In genomic region chr7:100093498-100093897, GRCh38 we compare ENCODE assay signal across 1 cellular context.
TF ChIP-seq lines count a peak whose summit lies in the region.

No MANE protein-coding gene starts in this region.

TF ChIP-seq in IMR-90, 13 proteins besides CTCF, POLR2A, EP300 and RAD21 (continued from another document):
- TF ChIP-seq RFX5 (IDR thresholded peaks at IDR 0.05; ENCODE audit: low read depth, low read length), result no peak
- no peak for TF ChIP-seq MAZ (IDR thresholded peaks at IDR 0.05; ENCODE audit: borderline replicate concordance, low read depth, low read length)
- TF ChIP-seq MAFK (IDR thresholded peaks at IDR 0.05; ENCODE audit: low read depth, low read length), result no peak
- no peak for TF ChIP-seq BHLHE40 (IDR thresholded peaks at IDR 0.05; ENCODE audit: low read depth, low read length)
- TF ChIP-seq ELK1 (IDR thresholded peaks at IDR 0.05; ENCODE audit: borderline replicate concordance, low read depth, low read length), result no peak
- TF ChIP-seq FOS (IDR thresholded peaks at IDR 0.05; ENCODE audit: low read depth, low read length), result no peak
- no peak for TF ChIP-seq SMC3 (IDR thresholded peaks at IDR 0.05; ENCODE audit: low read depth, low read length)
- TF ChIP-seq CEBPB (IDR thresholded peaks at IDR 0.05; ENCODE audit: low read depth, low read length), result no peak
- TF ChIP-seq MXI1 (IDR thresholded peaks at IDR 0.05; ENCODE audit: borderline replicate concordance, low read depth, low read length), result no peak
- TF ChIP-seq NFE2L2 (IDR thresholded peaks at IDR 0.05; ENCODE audit: low read depth, low read length), result no peak
- TF ChIP-seq RCOR1 (IDR thresholded peaks at IDR 0.05; ENCODE audit: insufficient replicate concordance, low read length), result no peak
